9 cellular contexts compared by ENCODE assay signal in genomic region chr12:26830783-26831601, GRCh38. TPM values are rescaled to one million over a fixed set of nuclear protein-coding genes. Genes with fewer than 3 reads are reported as not detected.
DNase-seq lines count a peak whose midpoint lies in the region; ATAC-seq and TF ChIP-seq lines count a peak whose summit lies in the region.
"Had no signal": no experiment of that assay in that cellular context is flagged by ENCODE, and none has a peak within 500 bp of the region (broad histone marks: within the 10 kb centered on the region; RNA-seq: fewer than 3 reads in every experiment).

No MANE protein-coding gene starts in this region.

- peak; percentile 16 for DNase-seq in stimulated activated CD4-positive, alpha-beta T cell treated with anti-CD3 and anti-CD28 coated beads, Interleukin-15, amount 100 ng/mL, for 24 hours
- no peak for DNase-seq in stimulated activated CD4-positive, alpha-beta T cell treated with anti-CD3 and anti-CD28 coated beads, Interleukin-4, amount 100 ng/mL, for 1 hour
- no peak for DNase-seq in activated naive CD8-positive, alpha-beta T cell treated with anti-CD3 and anti-CD28 coated beads, Interleukin-2, amount 10 ng/mL, durations not matched to agents 7 days and 5 days
- DNase-seq in kidney tubule cell (ENCODE audit: low spot score), result peak; percentile 33
- DNase-seq in upper lobe of right lung, result no peak
- no peak for DNase-seq in NCI-H2171 (lab: John Stamatoyannopoulos, UW)

- peaks cover 15% of the 10 kb centered on the region for H3K36me3 Mint-ChIP-seq in activated naive CD8-positive, alpha-beta T cell treated with anti-CD3 and anti-CD28 coated beads, Interleukin-2, amount 10 ng/mL, durations not matched to agents 7 days and 5 days

- peak overlapping the region; percentile 75 for H3K4me3 Mint-ChIP-seq in activated naive CD8-positive, alpha-beta T cell treated with anti-CD3 and anti-CD28 coated beads, Interleukin-2, amount 10 ng/mL, durations not matched to agents 7 days and 5 days

- H3K27me3 ChIP-seq in upper lobe of right lung, result no peaks in the 10 kb centered on the region
- H3K27me3 ChIP-seq: SJSA1 had no signal

- no peak for TF ChIP-seq CTCF in upper lobe of right lung (IDR thresholded peaks at IDR 0.05)

- H3K9me3 Mint-ChIP-seq in activated naive CD8-positive, alpha-beta T cell treated with anti-CD3 and anti-CD28 coated beads, Interleukin-2, amount 10 ng/mL, durations not matched to agents 7 days and 5 days, result no peaks in the 10 kb centered on the region

- H3K27ac ChIP-seq in upper lobe of right lung, result peak overlapping the region; percentile 1

- H3K27ac Mint-ChIP-seq in activated naive CD8-positive, alpha-beta T cell treated with anti-CD3 and anti-CD28 coated beads, Interleukin-2, amount 10 ng/mL, durations not matched to agents 7 days and 5 days, result no peak overlapping the region

- peak overlapping the region; percentile 92 for H3K4me3 ChIP-seq in upper lobe of right lung

- peaks cover 36% of the 10 kb centered on the region for H3K4me1 Mint-ChIP-seq in activated naive CD8-positive, alpha-beta T cell treated with anti-CD3 and anti-CD28 coated beads, Interleukin-2, amount 10 ng/mL, durations not matched to agents 7 days and 5 days

- H3K36me3 ChIP-seq in upper lobe of right lung, result no peaks in the 10 kb centered on the region

- POLR2A ChIA-PET in activated naive CD8-positive, alpha-beta T cell treated with anti-CD3 and anti-CD28 coated beads, Interleukin-2, amount 10 ng/mL, durations not matched to agents 7 days and 5 days (lab: Charles Lee), result no interaction called here

- H3K27me3 Mint-ChIP-seq in activated naive CD8-positive, alpha-beta T cell treated with anti-CD3 and anti-CD28 coated beads, Interleukin-2, amount 10 ng/mL, durations not matched to agents 7 days and 5 days, result no peaks in the 10 kb centered on the region

- peaks cover 24% of the 10 kb centered on the region for H3K4me1 ChIP-seq in upper lobe of right lung

- intact Hi-C loops in upper lobe of right lung (cut with DNase I), result no loop called here

- no peaks in the 10 kb centered on the region for H3K9me3 ChIP-seq in upper lobe of right lung
- H3K9me3 ChIP-seq: SJSA1 had no signal

- no peak for ATAC-seq in activated naive CD8-positive, alpha-beta T cell treated with anti-CD3 and anti-CD28 coated beads, Interleukin-2, amount 10 ng/mL, durations not matched to agents 7 days and 5 days (ENCODE audit: low read depth)
- no peak for ATAC-seq in upper lobe of right lung
- no peak for ATAC-seq in HG03025 (IDR thresholded peaks at IDR 0.05; ENCODE audit: low FRiP score, unreplicated experiment)
- ATAC-seq in GM18909 (IDR thresholded peaks at IDR 0.05; ENCODE audit: poor library complexity, unreplicated experiment), result no peak

RNA-seq across cellular contexts. Expression of gene ITPR2, which starts 2.0 kb away (rescaled TPM):
- 10 to 100 TPM; 43.3 to 43.5 TPM for total RNA-seq in activated naive CD8-positive, alpha-beta T cell treated with anti-CD3 and anti-CD28 coated beads, Interleukin-2, amount 10 ng/mL, durations not matched to agents 7 days and 5 days
- 50.8 TPM for total RNA-seq in upper lobe of right lung

Comparison
In these comparisons a context has a peak if more than half of its experiments do, and no peak if none do; other contexts are left out.
1. DNase-seq: peak in stimulated activated CD4-positive, alpha-beta T cell treated with anti-CD3 and anti-CD28 coated beads, Interleukin-15, amount 100 ng/mL, for 24 hours (single experiment) and kidney tubule cell (single experiment); none in stimulated activated CD4-positive, alpha-beta T cell treated with anti-CD3 and anti-CD28 coated beads, Interleukin-4, amount 100 ng/mL, for 1 hour (single experiment), activated naive CD8-positive, alpha-beta T cell treated with anti-CD3 and anti-CD28 coated beads, Interleukin-2, amount 10 ng/mL, durations not matched to agents 7 days and 5 days (single experiment), upper lobe of right lung (single experiment) and NCI-H2171 (single experiment).